14 cellular contexts compared by ENCODE assay signal in genomic region chr14:74888164-74889158, GRCh38. TPM values are rescaled to one million over a fixed set of nuclear protein-coding genes. Genes with fewer than 3 reads are reported as not detected.
A peak's percentile ranks its signal among the peaks of the same experiment; 100 is the strongest.
DNase-seq lines count a peak whose midpoint lies in the region; ATAC-seq, FAIRE-seq and TF ChIP-seq lines count a peak whose summit lies in the region.
"Had no signal": no experiment of that assay in that cellular context is flagged by ENCODE, and none has a peak within 500 bp of the region (broad histone marks: within the 10 kb centered on the region; RNA-seq: fewer than 3 reads in every experiment).

No MANE protein-coding gene starts in this region.

- H3K27me3 ChIP-seq in effector memory CD4-positive, alpha-beta T cell (replicated peaks; ENCODE audit: control insufficient read depth, insufficient read depth, low read length, poor library complexity, severe bottlenecking): no peaks in the 10 kb centered on the region
- H3K27me3 ChIP-seq in trophoblast cell (ENCODE audit: insufficient read depth, low read length): no peaks in the 10 kb centered on the region
- H3K27me3 ChIP-seq: SJCRH30 had no signal

- CTCF ChIA-PET in T-cell (lab: Charles Lee): interaction anchor here (0.8 to 2.7 kb wide), 4 partner anchors 10 to 678 kb away, joined by 4 to 9 read pairs (median 5); no protein-coding TSS in a partner anchor

- no peak overlapping the region for H2AK5ac ChIP-seq in trophoblast cell (ENCODE audit: low read length)

- no peak overlapping the region for H2AFZ ChIP-seq in trophoblast cell (ENCODE audit: insufficient read depth, low read length, poor library complexity)

- H3K9ac ChIP-seq in trophoblast cell (ENCODE audit: low read length): no peak overlapping the region

- no peak overlapping the region for H2BK5ac ChIP-seq in trophoblast cell (ENCODE audit: low read depth, low read length, poor library complexity)

- ATAC-seq in T-cell (replicated peaks in 1 of 4): peak in 2 of 4 experiments; percentile 12 to 20

- no peak for FAIRE-seq in H54 (lab: Jason Lieb, UNC)

- no peaks in the 10 kb centered on the region for H3K9me3 Mint-ChIP-seq in T-cell
- H3K9me3 Mint-ChIP-seq: naive B cell had no signal

- H3K4me1 Mint-ChIP-seq in T-cell: peaks cover 48 to 53% (median 49%) of the 10 kb centered on the region in 3 donors

- no peaks in the 10 kb centered on the region for H3K27me3 Mint-ChIP-seq in T-cell
- H3K27me3 Mint-ChIP-seq: naive B cell had no signal

- H3K4me3 ChIP-seq in effector memory CD4-positive, alpha-beta T cell (ENCODE audit: insufficient read depth, low read depth, low read length, poor library complexity, severe bottlenecking): no peak overlapping the region
- H3K4me3 ChIP-seq in trophoblast cell (ENCODE audit: low read depth, low read length): no peak overlapping the region
- H3K4me3 ChIP-seq: SJCRH30 had no signal

- POLR2A ChIA-PET in T-cell (lab: Charles Lee): interaction anchor here in 1 of 2 donors (0.7 kb wide), 1 partner anchor 426 kb away, joined by 6 read pairs; no protein-coding TSS in a partner anchor

- peak overlapping the region; percentile 27 for H3K27ac ChIP-seq in effector memory CD4-positive, alpha-beta T cell (ENCODE audit: insufficient read depth, low read length, poor library complexity, severe bottlenecking)
- peak overlapping the region; percentile 15 for H3K27ac ChIP-seq in trophoblast cell (ENCODE audit: low read depth, low read length)
- H3K27ac ChIP-seq: 22Rv1, SJCRH30 had no signal

- peak; percentile 30 for DNase-seq in NCI-H82 (lab: John Stamatoyannopoulos, UW)
- no peak for DNase-seq in NCI-H82 treated with DMSO at 0.1 percent for 48 hours (lab: John Stamatoyannopoulos, UW; ENCODE audit: unreplicated experiment)
- DNase-seq in T-cell: no peak
- DNase-seq in effector memory CD4-positive, alpha-beta T cell: no peak
- DNase-seq in trophoblast cell: peak; percentile 43 to 87
- DNase-seq in stimulated activated CD8-positive, alpha-beta memory T cell treated with anti-CD3 and anti-CD28 coated beads, Interleukin-4, amount 100 ng/mL, for 48 hours: no peak
- DNase-seq in mesenteric fat pad (ENCODE audit: low spot score): no peak
- DNase-seq in H54 (ENCODE audit: insufficient read length, low spot score): no peak
- DNase-seq: GF-D8, naive B cell, NCI-H2107, SJCRH30 had no signal

- peaks cover 40% of the 10 kb centered on the region for H3K36me3 ChIP-seq in effector memory CD4-positive, alpha-beta T cell (ENCODE audit: control insufficient read depth, insufficient read depth, low read length)
- H3K36me3 ChIP-seq in trophoblast cell (ENCODE audit: control insufficient read depth in 1 of 2, insufficient read depth in 2 of 2, low read length in 2 of 2): peaks cover 25 to 28% of the 10 kb centered on the region in 2 experiments

- H3K9me3 ChIP-seq in effector memory CD4-positive, alpha-beta T cell (ENCODE audit: control insufficient read depth, low read length): no peaks in the 10 kb centered on the region
- no peaks in the 10 kb centered on the region for H3K9me3 ChIP-seq in trophoblast cell (ENCODE audit: insufficient read depth, low read depth, low read length)
- H3K9me3 ChIP-seq: SJCRH30 had no signal

- H3K79me2 ChIP-seq in trophoblast cell (ENCODE audit: control insufficient read depth, insufficient read depth, low read length, poor library complexity): no peaks in the 10 kb centered on the region

- no peak overlapping the region for H3K4ac ChIP-seq in trophoblast cell (ENCODE audit: low read depth, low read length)

- no peak overlapping the region for H2BK12ac ChIP-seq in trophoblast cell (ENCODE audit: low read length)

- no CpG with 5 or more reads among the region's 12 CpGs for WGBS in trophoblast cell (ENCODE audit: extremely low coverage, insufficient coverage, insufficient read length)

- H3K14ac ChIP-seq in trophoblast cell (ENCODE audit: low read length): no peak overlapping the region

- H2BK120ac ChIP-seq in trophoblast cell (ENCODE audit: insufficient read depth, low read length, poor library complexity): no peak overlapping the region

- no peak overlapping the region for H4K8ac ChIP-seq in trophoblast cell (ENCODE audit: low read depth, low read length)

- no peak overlapping the region for H3K23ac ChIP-seq in trophoblast cell (ENCODE audit: low read length)

- H3K36me3 Mint-ChIP-seq in T-cell: peaks cover 43% of the 10 kb centered on the region

- H3K4me1 ChIP-seq in effector memory CD4-positive, alpha-beta T cell (ENCODE audit: control insufficient read depth, insufficient read depth, low read length, poor library complexity, severe bottlenecking): peaks cover 16% of the 10 kb centered on the region
- peaks cover 4 to 13% of the 10 kb centered on the region in 2 experiments for H3K4me1 ChIP-seq in trophoblast cell (ENCODE audit: control insufficient read depth in 1 of 2, insufficient read depth in 2 of 2, low read length in 2 of 2)

- no peak overlapping the region for H4K91ac ChIP-seq in trophoblast cell (ENCODE audit: low read depth, low read length)

- peak overlapping the region; percentile 55 to 86 for H3K27ac Mint-ChIP-seq in T-cell

- TF ChIP-seq POLR2A in H54 (IDR thresholded peaks at IDR 0.05; ENCODE audit: low read depth, low read length): no peak

- H4K12ac ChIP-seq in trophoblast cell (ENCODE audit: low read depth, low read length): no peak overlapping the region

- no peaks in the 10 kb centered on the region for H3K79me1 ChIP-seq in trophoblast cell (ENCODE audit: low read length)

- H3K4me2 ChIP-seq in trophoblast cell (ENCODE audit: low read length): no peak overlapping the region

- H3K4me3 Mint-ChIP-seq in T-cell: peak overlapping the region in 1 of 3 donors; percentile 21
- H3K4me3 Mint-ChIP-seq: naive B cell had no signal

- no peak overlapping the region for H3K18ac ChIP-seq in trophoblast cell (ENCODE audit: low read length)

RNA-seq across cellular contexts. Expression of gene DLST, which starts 6.7 kb away (rescaled TPM):
- total RNA-seq in T-cell (100 to 1,000 TPM in 3 of 5 donors, 10 to 100 TPM in 2; 88.3 to 128 (median 102) TPM), mesenteric fat pad (143 TPM)
- 46.1 and 47.0 TPM in 2 replicates for polyA plus RNA-seq in trophoblast cell (2013)

RNA-seq across cellular contexts. Expression of gene PROX2, which starts 12.5 kb away (rescaled TPM):
- total RNA-seq in T-cell (under 1 TPM in 2 of 5 donors, not detected in 3; 0.10 to 0.12 TPM), mesenteric fat pad (not detected)
- 0.01 TPM in 2 replicates for polyA plus RNA-seq in trophoblast cell (2013)
- total RNA-seq: SJCRH30, temporal lobe had no signal

RNA-seq across cellular contexts. Expression of gene RPS6KL1, which starts 34.6 kb away (rescaled TPM):
- total RNA-seq in T-cell (10 to 100 TPM in 1 of 5 donors, 1 to 10 TPM in 4; 3.2 to 15.3 (median 6.2) TPM), mesenteric fat pad (23.6 TPM)
- polyA plus RNA-seq in trophoblast cell (2013): 0.31 and 0.67 TPM in 2 replicates

Comparison
In these comparisons a context has a peak if more than half of its experiments do, and no peak if none do; other contexts are left out.
1. DNase-seq: peak in NCI-H82 (single experiment) and trophoblast cell (2 of 2); none in NCI-H82 treated with DMSO at 0.1 percent for 48 hours (single experiment), T-cell (0 of 34), effector memory CD4-positive, alpha-beta T cell (0 of 3), stimulated activated CD8-positive, alpha-beta memory T cell treated with anti-CD3 and anti-CD28 coated beads, Interleukin-4, amount 100 ng/mL, for 48 hours (single experiment), mesenteric fat pad (single experiment) and H54 (single experiment).